In genomic region chr4:153758688-153759406, GRCh38 we compare ENCODE assay signal across 10 cellular contexts. TPM values are rescaled to one million over a fixed set of nuclear protein-coding genes. Genes with fewer than 3 reads are reported as not detected.
DNase-seq lines count a peak whose midpoint lies in the region; ATAC-seq and TF ChIP-seq lines count a peak whose summit lies in the region.
"Had no signal": no experiment of that assay in that cellular context is flagged by ENCODE, and none has a peak within 500 bp of the region (broad histone marks: within the 10 kb centered on the region; RNA-seq: fewer than 3 reads in every experiment).

No MANE protein-coding gene starts in this region.

- H2AFZ ChIP-seq in MM.1S (ENCODE audit: low read length): 0 out of 2 replicates have a peak overlapping the region, but pooled peaks have one; percentile 16

- H3K9me2 ChIP-seq in MM.1S (replicated peaks; ENCODE audit: insufficient read depth, low read length): no peaks in the 10 kb centered on the region

- no peaks in the 10 kb centered on the region for H3F3A ChIP-seq in MM.1S (ENCODE audit: insufficient read depth, low read length)

- ATAC-seq in GM19397 (IDR thresholded peaks at IDR 0.05; ENCODE audit: unreplicated experiment): no peak

- DNase-seq in AG20443 (ENCODE audit: low spot score): peak; percentile 33
- no peak for DNase-seq in MM.1S
- peak in 2 of 10 donors; percentile 27 to 30 for DNase-seq in dorsolateral prefrontal cortex
- DNase-seq in nephron progenitor cell: no peak
- no peak for DNase-seq in stimulated activated naive CD4-positive, alpha-beta T cell treated with Interleukin-2 at 50 U/mL for 16 hours (lab: John Stamatoyannopoulos, UW)
- DNase-seq in activated CD4-positive, CD25-positive, alpha-beta regulatory T cell treated with anti-CD3 and anti-CD28 coated beads, Interleukin-2, amount 50 U/mL, for 72 hours: no peak
- no peak for DNase-seq in pons (ENCODE audit: low spot score)
- DNase-seq: colonic mucosa had no signal

- H3K4me2 ChIP-seq in MM.1S (ENCODE audit: low read depth, low read length): peak overlapping the region; percentile 35; the same call in 1 of the 2 replicates

- intact Hi-C loops in dorsolateral prefrontal cortex (cut with DNase I): loop anchor here in 1 of 2 donors (10.0 kb wide), 3 partner anchors 124 to 414 kb away; partner anchors contain the start of gene MND1

- no peak for TF ChIP-seq CTCF in MM.1S (IDR thresholded peaks at IDR 0.05; ENCODE audit: low read length)
- no peak for TF ChIP-seq CTCF in dorsolateral prefrontal cortex (IDR thresholded peaks at IDR 0.05 in 54 of 56, conservative IDR thresholded peaks at IDR 0.05 in 2 of 56; ENCODE audit: low read depth in 1 of 56, partially characterized antibody in 56 of 56)
- TF ChIP-seq CTCF in nephron progenitor cell (IDR thresholded peaks at IDR 0.05): no peak

- H3K27ac ChIP-seq in MM.1S (ENCODE audit: low read length): no peak overlapping the region
- peak overlapping the region in 48 of 59 donors; percentile 18 to 93 (median 80) for H3K27ac ChIP-seq in dorsolateral prefrontal cortex
- H3K27ac ChIP-seq: colonic mucosa had no signal

- no peaks in the 10 kb centered on the region for H4K20me1 ChIP-seq in MM.1S (ENCODE audit: insufficient read depth, low read length)

- H3K27ac Mint-ChIP-seq in nephron progenitor cell: no peak overlapping the region

- H3K79me2 ChIP-seq in MM.1S (ENCODE audit: low read length): no peaks in the 10 kb centered on the region

- peaks cover 31% of the 10 kb centered on the region for H3K27me3 Mint-ChIP-seq in nephron progenitor cell (ENCODE audit: low read depth, poor library complexity)

- H3K9me3 ChIP-seq in MM.1S (replicated peaks; ENCODE audit: insufficient read depth, low read length): no peaks in the 10 kb centered on the region
- H3K9me3 ChIP-seq: colonic mucosa had no signal

- peaks cover 36% of the 10 kb centered on the region for H3K4me1 Mint-ChIP-seq in nephron progenitor cell

- peaks cover 10% of the 10 kb centered on the region for H3K9me3 Mint-ChIP-seq in nephron progenitor cell

- no peaks in the 10 kb centered on the region for H3K36me3 ChIP-seq in MM.1S (replicated peaks; ENCODE audit: insufficient read depth, low read length)
- H3K36me3 ChIP-seq: colonic mucosa had no signal

- H3K4me3 Mint-ChIP-seq in nephron progenitor cell: peak overlapping the region; percentile 79

- H3K4me3 ChIP-seq in MM.1S (ENCODE audit: low read length) (0 out of 2 replicates have a peak overlapping the region, but pooled peaks have one; percentile 36), dorsolateral prefrontal cortex (peak overlapping the region; percentile 50 to 83 (median 69))

- no peaks in the 10 kb centered on the region for H3K27me3 ChIP-seq in MM.1S (replicated peaks; ENCODE audit: insufficient read depth, low read length)
- H3K27me3 ChIP-seq in dorsolateral prefrontal cortex: no peaks in the 10 kb centered on the region

- H3K9ac ChIP-seq in MM.1S (ENCODE audit: low read length): no peak overlapping the region

- H3K4me1 ChIP-seq in MM.1S (ENCODE audit: low read length): no peaks in the 10 kb centered on the region
- H3K4me1 ChIP-seq: colonic mucosa had no signal

- peaks cover 28% of the 10 kb centered on the region for H3K36me3 Mint-ChIP-seq in nephron progenitor cell (ENCODE audit: low read depth)

RNA-seq across cellular contexts. Expression of gene RNF175, which starts 1.0 kb away (rescaled TPM):
- 10 to 100 TPM in 119 of 120 experiments, 1 to 10 TPM in 1; 8.7 to 46.5 (median 29.8) TPM for total RNA-seq in dorsolateral prefrontal cortex

RNA-seq across cellular contexts. Expression of gene SFRP2, which starts 30.0 kb away (rescaled TPM):
- 10 to 100 TPM in 51 of 120 experiments, 1 to 10 TPM in 69; 1.9 to 28.8 (median 9.3) TPM for total RNA-seq in dorsolateral prefrontal cortex
- total RNA-seq: mononuclear cell had no signal
